10 cellular contexts compared by ENCODE assay signal in the genomic region with DNA sequence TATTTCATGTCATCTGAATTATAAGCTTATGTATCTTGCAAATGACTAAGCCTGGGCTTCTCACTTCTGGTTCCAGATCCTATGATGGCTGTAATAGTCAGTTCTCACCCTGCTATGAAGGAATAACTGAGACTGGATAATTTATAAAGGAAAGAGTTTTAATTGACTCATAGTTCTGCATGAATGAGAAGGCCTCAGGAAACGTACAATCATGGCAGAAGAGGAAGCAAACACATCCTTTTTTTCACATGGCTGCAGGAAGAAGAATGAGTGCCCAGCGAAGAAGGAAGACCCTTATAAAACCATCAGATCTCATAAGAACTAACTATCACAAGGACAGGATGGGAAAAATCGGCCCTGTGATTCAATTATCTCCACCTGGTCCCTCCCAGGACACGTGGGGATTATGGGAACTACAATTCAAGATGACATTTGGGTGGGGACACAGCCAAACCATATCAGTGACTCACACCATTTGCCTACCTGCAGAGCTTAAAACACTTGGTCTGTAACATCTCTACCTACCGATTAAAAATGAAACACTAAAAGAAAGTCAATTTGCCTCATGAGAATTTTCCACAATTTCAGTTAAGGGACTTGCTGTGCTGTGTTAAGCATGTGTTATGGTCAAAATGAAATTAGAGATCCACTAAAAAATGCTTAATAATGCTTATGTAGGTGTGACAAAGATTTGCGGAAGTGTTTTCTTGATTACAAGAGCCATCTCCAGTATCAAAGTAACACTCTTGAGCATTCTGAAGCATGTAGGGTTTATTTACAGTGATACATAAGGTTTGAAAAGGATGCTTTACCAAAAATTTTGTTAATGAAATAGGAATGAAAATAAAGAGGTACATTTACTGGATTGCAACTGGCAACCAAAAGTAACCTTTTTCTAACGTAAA. TPM values are rescaled to one million over a fixed set of nuclear protein-coding genes. Genes with fewer than 3 reads are reported as not detected.
A peak's percentile ranks its signal among the peaks of the same experiment; 100 is the strongest.
DNase-seq lines count a peak whose midpoint lies in the region; TF ChIP-seq lines count a peak whose summit lies in the region.
"Had no signal": no experiment of that assay in that cellular context is flagged by ENCODE, and none has a peak within 500 bp of the region (broad histone marks: within the 10 kb centered on the region; RNA-seq: fewer than 3 reads in every experiment).

No MANE protein-coding gene starts in this region.

- 48 to 52% (median 51%) methylated on average over 7 of the region's 7 CpGs for WGBS in spleen, 5 donors

- TF ChIP-seq POLR2A in spleen (IDR thresholded peaks at IDR 0.05) = no peak

- peak overlapping the region; percentile 51 for H3K4me3 Mint-ChIP-seq in activated naive CD4-positive, alpha-beta T cell treated with anti-CD3 and anti-CD28 coated beads, Interleukin-2, amount 50 U/mL, for 24 hours
- no peak overlapping the region for H3K4me3 Mint-ChIP-seq in activated naive CD4-positive, alpha-beta T cell treated with anti-CD3 and anti-CD28 coated beads, Interleukin-2, amount 10 ng/mL, durations not matched to agents 7 days and 5 days

- peaks cover 36 to 42% of the 10 kb centered on the region in 2 experiments for H3K4me1 ChIP-seq in neutrophil (ENCODE audit: control insufficient read depth in 1 of 2, insufficient read depth in 1 of 2, low read depth in 1 of 2, low read length in 1 of 2)
- H3K4me1 ChIP-seq in spleen = peaks cover 15 to 55% (median 46%) of the 10 kb centered on the region in 6 donors

- H3K4me1 Mint-ChIP-seq in activated naive CD4-positive, alpha-beta T cell treated with anti-CD3 and anti-CD28 coated beads, Interleukin-2, amount 50 U/mL, for 24 hours = peaks cover 49% of the 10 kb centered on the region
- H3K4me1 Mint-ChIP-seq in activated naive CD4-positive, alpha-beta T cell treated with anti-CD3 and anti-CD28 coated beads, Interleukin-2, amount 10 ng/mL, durations not matched to agents 7 days and 5 days = peaks cover 38% of the 10 kb centered on the region

- H3K27ac ChIP-seq in VCaP (peak overlapping the region; percentile 53), neutrophil (peak overlapping the region; percentile 60), spleen (peak overlapping the region in 3 of 8 donors; percentile 26 to 40 (median 29))
- H3K27ac ChIP-seq: lower lobe of right lung, upper lobe of right lung had no signal

- H3K27ac Mint-ChIP-seq in activated naive CD4-positive, alpha-beta T cell treated with anti-CD3 and anti-CD28 coated beads, Interleukin-2, amount 50 U/mL, for 24 hours = no peak overlapping the region
- no peak overlapping the region for H3K27ac Mint-ChIP-seq in activated naive CD4-positive, alpha-beta T cell treated with anti-CD3 and anti-CD28 coated beads, Interleukin-2, amount 10 ng/mL, durations not matched to agents 7 days and 5 days

- no peak for TF ChIP-seq CTCF in VCaP (conservative IDR thresholded peaks at IDR 0.05)
- no peak for TF ChIP-seq CTCF in neutrophil (IDR thresholded peaks at IDR 0.05)
- no peak for TF ChIP-seq CTCF in spleen (IDR thresholded peaks at IDR 0.05 in 8 of 11, conservative IDR thresholded peaks at IDR 0.05 in 3 of 11)

- no peak overlapping the region for H3K4me3 ChIP-seq in neutrophil (ENCODE audit: low read depth in 1 of 2, low read length in 1 of 2)
- no peak overlapping the region for H3K4me3 ChIP-seq in spleen
- H3K4me3 ChIP-seq: lower lobe of right lung had no signal

- H3K27me3 ChIP-seq in neutrophil (peaks cover 28% of the 10 kb centered on the region), spleen (replicated peaks in 1 of 7) (peaks cover 0 to 10% (median 0%) of the 10 kb centered on the region in 7 donors)
- H3K27me3 ChIP-seq: upper lobe of right lung had no signal

- H3K27me3 Mint-ChIP-seq in activated naive CD4-positive, alpha-beta T cell treated with anti-CD3 and anti-CD28 coated beads, Interleukin-2, amount 50 U/mL, for 24 hours = peaks cover 2% of the 10 kb centered on the region
- peaks cover 23% of the 10 kb centered on the region for H3K27me3 Mint-ChIP-seq in activated naive CD4-positive, alpha-beta T cell treated with anti-CD3 and anti-CD28 coated beads, Interleukin-2, amount 10 ng/mL, durations not matched to agents 7 days and 5 days

- H3K36me3 Mint-ChIP-seq in activated naive CD4-positive, alpha-beta T cell treated with anti-CD3 and anti-CD28 coated beads, Interleukin-2, amount 50 U/mL, for 24 hours = peaks cover 3% of the 10 kb centered on the region
- H3K36me3 Mint-ChIP-seq in activated naive CD4-positive, alpha-beta T cell treated with anti-CD3 and anti-CD28 coated beads, Interleukin-2, amount 10 ng/mL, durations not matched to agents 7 days and 5 days = no peaks in the 10 kb centered on the region

- no peak for DNase-seq in activated naive CD4-positive, alpha-beta T cell treated with anti-CD3 and anti-CD28 coated beads, Interleukin-2, amount 10 ng/mL, durations not matched to agents 7 days and 5 days
- DNase-seq in spleen (no peak), NCI-H524 treated with DMSO at 0.1 percent for 48 hours (lab: John Stamatoyannopoulos, UW) (no peak)
- DNase-seq: head of caudate nucleus, lower lobe of right lung, Right ventricle myocardium superior, upper lobe of right lung had no signal

- H3K9me3 Mint-ChIP-seq in activated naive CD4-positive, alpha-beta T cell treated with anti-CD3 and anti-CD28 coated beads, Interleukin-2, amount 50 U/mL, for 24 hours = no peaks in the 10 kb centered on the region
- H3K9me3 Mint-ChIP-seq in activated naive CD4-positive, alpha-beta T cell treated with anti-CD3 and anti-CD28 coated beads, Interleukin-2, amount 10 ng/mL, durations not matched to agents 7 days and 5 days = no peaks in the 10 kb centered on the region

- H3K9me3 ChIP-seq in neutrophil (no peaks in the 10 kb centered on the region), spleen (no peaks in the 10 kb centered on the region)
- H3K9me3 ChIP-seq: lower lobe of right lung, upper lobe of right lung had no signal

- intact Hi-C loops in spleen (cut with DNase I; ENCODE audit: low total_unique reads) = no loop called here

- H3K36me3 ChIP-seq in neutrophil (no peaks in the 10 kb centered on the region), spleen (peaks cover 0 to 3% (median under 1%) of the 10 kb centered on the region in 6 donors)

- CTCF ChIA-PET in activated naive CD4-positive, alpha-beta T cell treated with anti-CD3 and anti-CD28 coated beads, Interleukin-2, amount 10 ng/mL, durations not matched to agents 7 days and 5 days (lab: Charles Lee) = interaction anchor here (1.4 to 1.5 kb wide), 2 partner anchors 14 to 97 kb away, joined by 4 read pairs; no protein-coding TSS in a partner anchor

RNA-seq across cellular contexts. Expression of gene RWDD1, which starts 2.2 kb away (rescaled TPM):
- 10 to 100 TPM; 25.8 to 50.0 (median 30.8) TPM for total RNA-seq in spleen
- polyA plus RNA-seq in spleen = 10 to 100 TPM; 45.2 to 57.5 (median 50.5) TPM

RNA-seq across cellular contexts. Expression of gene CALHM4, which starts 15.6 kb away (rescaled TPM):
- total RNA-seq in spleen = not detected
- not detected for polyA plus RNA-seq in spleen
- total RNA-seq: lower lobe of right lung, Right ventricle myocardium superior, upper lobe of right lung had no signal

RNA-seq across cellular contexts. Expression of gene TRAPPC3L, which starts 23.6 kb away (rescaled TPM):
- total RNA-seq in spleen = 1 to 10 TPM; 1.3 to 6.3 (median 3.3) TPM
- polyA plus RNA-seq in spleen = 1 to 10 TPM in 1 of 3 donors, under 1 TPM in 2; 0.33 to 3.0 (median 0.71) TPM
- total RNA-seq: lower lobe of right lung had no signal

RNA-seq across cellular contexts. Expression of gene RSPH4A, which starts 47.2 kb away (rescaled TPM):
- 1 to 10 TPM in 3 of 7 donors, under 1 TPM in 4; 0.27 to 1.8 (median 0.77) TPM for total RNA-seq in spleen
- polyA plus RNA-seq in spleen = under 1 TPM; 0.17 to 0.59 (median 0.29) TPM
- total RNA-seq: Right ventricle myocardium superior had no signal

RNA-seq across cellular contexts. Expression of gene CALHM5, which starts 57.7 kb away (rescaled TPM):
- total RNA-seq in spleen = 1 to 10 TPM; 1.3 to 2.6 (median 2.3) TPM
- polyA plus RNA-seq in spleen = under 1 TPM; 0.24 to 0.67 (median 0.35) TPM
